Comparison of ENCODE assay signal across 1 cellular context in genomic region chr16:23491490-23492391, GRCh38.
TF ChIP-seq lines count a peak whose summit lies in the region.

No MANE protein-coding gene starts in this region.

TF ChIP-seq in SK-N-SH, 30 proteins besides CTCF, POLR2A, EP300 and RAD21:
- TF ChIP-seq SMC3 (IDR thresholded peaks at IDR 0.05; ENCODE audit: low read depth, low read length) (no peak), GATA2 (CRISPR knock-in tag; IDR thresholded peaks at IDR 0.05) (no peak), RCOR1 (IDR thresholded peaks at IDR 0.05; ENCODE audit: low read length) (no peak), FOSL2 (IDR thresholded peaks at IDR 0.05; ENCODE audit: borderline replicate concordance, low read depth) (peak; percentile 19; the same call in 1 of the 2 replicates), MXI1 (IDR thresholded peaks at IDR 0.05; ENCODE audit: low read depth, low read length) (no peak), NFIC (IDR thresholded peaks at IDR 0.05; ENCODE audit: borderline replicate concordance) (peak; percentile 24; the same call in 1 of the 2 replicates), GABPA (IDR thresholded peaks at IDR 0.05; ENCODE audit: low read depth) (no peak), TEAD4 (IDR thresholded peaks at IDR 0.05; ENCODE audit: borderline replicate concordance, insufficient read depth) (peak; percentile 45; the same call in 1 of the 2 replicates)
